9 cellular contexts compared by ENCODE assay signal in genomic region chr11:60169264-60169915, GRCh38. TPM values are rescaled to one million over a fixed set of nuclear protein-coding genes. Genes with fewer than 3 reads are reported as not detected.
DNase-seq lines count a peak whose midpoint lies in the region; ATAC-seq and TF ChIP-seq lines count a peak whose summit lies in the region.
"Had no signal": no experiment of that assay in that cellular context is flagged by ENCODE, and none has a peak within 500 bp of the region (broad histone marks: within the 10 kb centered on the region; RNA-seq: fewer than 3 reads in every experiment).

No MANE protein-coding gene starts in this region.

- no peak overlapping the region for H3K27ac ChIP-seq in hepatocyte
- no peak overlapping the region for H3K27ac ChIP-seq in uterus

- H3K9me3 ChIP-seq in hepatocyte (ENCODE audit: low read depth), result no peaks in the 10 kb centered on the region
- H3K9me3 ChIP-seq in uterus, result no peaks in the 10 kb centered on the region

- no peak for ATAC-seq in GM21360 (IDR thresholded peaks at IDR 0.05; ENCODE audit: unreplicated experiment)
- ATAC-seq: T-cell had no signal

- no peak overlapping the region for H3K4me3 Mint-ChIP-seq in activated naive CD4-positive, alpha-beta T cell treated with anti-CD3 and anti-CD28 coated beads, Interleukin-2, amount 10 ng/mL, durations not matched to agents 7 days and 5 days
- H3K4me3 Mint-ChIP-seq: T-cell had no signal

- no peak overlapping the region for H3K27ac Mint-ChIP-seq in activated naive CD4-positive, alpha-beta T cell treated with anti-CD3 and anti-CD28 coated beads, Interleukin-2, amount 10 ng/mL, durations not matched to agents 7 days and 5 days
- H3K27ac Mint-ChIP-seq: T-cell had no signal

- no peak overlapping the region for H3K4me2 ChIP-seq in hepatocyte

- H3K4me3 ChIP-seq in hepatocyte (no peak overlapping the region), uterus (no peak overlapping the region)

- TF ChIP-seq CTCF in hepatocyte (IDR thresholded peaks at IDR 0.05; ENCODE audit: poor library complexity) (peak; percentile 29), uterus (IDR thresholded peaks at IDR 0.05) (peak in 3 of 4 experiments; percentile 43 to 49 (median 44))

- no peaks in the 10 kb centered on the region for H3K9me2 ChIP-seq in hepatocyte (replicated peaks; ENCODE audit: insufficient read depth)

- DNase-seq in activated naive CD4-positive, alpha-beta T cell treated with anti-CD3 and anti-CD28 coated beads, Interleukin-2, amount 10 ng/mL, durations not matched to agents 7 days and 5 days, result peak; percentile 21
- no peak for DNase-seq in activated naive CD4-positive, alpha-beta T cell treated with anti-CD3 and anti-CD28 coated beads, Interleukin-2, amount 50 U/mL, for 16 hours
- DNase-seq in SKM-1 (lab: John Stamatoyannopoulos, UW; ENCODE audit: unreplicated experiment), result peak; percentile 23
- DNase-seq in hepatocyte (ENCODE audit: low spot score), result no peak
- peak in 1 of 2 donors; percentile 38 for DNase-seq in uterus
- no peak for DNase-seq in central memory CD4-positive, alpha-beta T cell
- DNase-seq in stimulated activated CD4-positive, alpha-beta T cell treated with anti-CD3 and anti-CD28 coated beads, Interleukin-4, amount 100 ng/mL, for 24 hours, result no peak

- H3K27me3 Mint-ChIP-seq in activated naive CD4-positive, alpha-beta T cell treated with anti-CD3 and anti-CD28 coated beads, Interleukin-2, amount 10 ng/mL, durations not matched to agents 7 days and 5 days, result no peaks in the 10 kb centered on the region

- H3K36me3 ChIP-seq in hepatocyte (replicated peaks; ENCODE audit: insufficient read depth, low read depth), result no peaks in the 10 kb centered on the region
- H3K36me3 ChIP-seq in uterus, result no peaks in the 10 kb centered on the region

- H3K36me3 Mint-ChIP-seq in activated naive CD4-positive, alpha-beta T cell treated with anti-CD3 and anti-CD28 coated beads, Interleukin-2, amount 10 ng/mL, durations not matched to agents 7 days and 5 days, result no peaks in the 10 kb centered on the region
- H3K36me3 Mint-ChIP-seq: T-cell had no signal

- TF ChIP-seq POLR2A in uterus (IDR thresholded peaks at IDR 0.05), result no peak

- H2AFZ ChIP-seq in hepatocyte, result no peak overlapping the region

- intact Hi-C loops in uterus (cut with DNase I; ENCODE audit: low total_unique reads), result no loop called here

- H3K4me1 ChIP-seq in hepatocyte (ENCODE audit: insufficient read depth) (no peaks in the 10 kb centered on the region), uterus (no peaks in the 10 kb centered on the region)

- no peaks in the 10 kb centered on the region for H4K20me1 ChIP-seq in hepatocyte (ENCODE audit: insufficient read depth, poor library complexity, severe bottlenecking)

- H3K27me3 ChIP-seq in hepatocyte (no peaks in the 10 kb centered on the region), uterus (no peaks in the 10 kb centered on the region)

- CTCF ChIA-PET in activated naive CD4-positive, alpha-beta T cell treated with anti-CD3 and anti-CD28 coated beads, Interleukin-2, amount 10 ng/mL, durations not matched to agents 7 days and 5 days (lab: Charles Lee), result no interaction called here

- WGBS in hepatocyte (ENCODE audit: low lambda C conversion rate, missing lambda C conversion rate), result 80% methylated on average over 6 of the region's 6 CpGs

- H3K9me3 Mint-ChIP-seq in activated naive CD4-positive, alpha-beta T cell treated with anti-CD3 and anti-CD28 coated beads, Interleukin-2, amount 10 ng/mL, durations not matched to agents 7 days and 5 days, result peaks cover 4% of the 10 kb centered on the region

- no peaks in the 10 kb centered on the region for H3K79me2 ChIP-seq in hepatocyte

- H3K4me1 Mint-ChIP-seq in activated naive CD4-positive, alpha-beta T cell treated with anti-CD3 and anti-CD28 coated beads, Interleukin-2, amount 10 ng/mL, durations not matched to agents 7 days and 5 days, result no peaks in the 10 kb centered on the region
- H3K4me1 Mint-ChIP-seq: T-cell had no signal

RNA-seq across cellular contexts. Expression of gene MS4A6A, which starts 13.5 kb away (rescaled TPM):
- total RNA-seq in hepatocyte (1.1 and 6.2 TPM in 2 replicates), uterus (10 to 100 TPM; 35.2 to 51.7 (median 40.3) TPM)
- polyA plus RNA-seq in hepatocyte, result 1.4 and 5.8 TPM in 2 replicates

Comparison
In these comparisons a context has a peak if more than half of its experiments do, and no peak if none do; other contexts are left out.
1. DNase-seq: peak in activated naive CD4-positive, alpha-beta T cell treated with anti-CD3 and anti-CD28 coated beads, Interleukin-2, amount 10 ng/mL, durations not matched to agents 7 days and 5 days (single experiment) and SKM-1 (single experiment); none in activated naive CD4-positive, alpha-beta T cell treated with anti-CD3 and anti-CD28 coated beads, Interleukin-2, amount 50 U/mL, for 16 hours (single experiment), hepatocyte (single experiment), central memory CD4-positive, alpha-beta T cell (single experiment) and stimulated activated CD4-positive, alpha-beta T cell treated with anti-CD3 and anti-CD28 coated beads, Interleukin-4, amount 100 ng/mL, for 24 hours (single experiment).